Comparison of ENCODE assay signal across 32 cellular contexts in the genomic region with DNA sequence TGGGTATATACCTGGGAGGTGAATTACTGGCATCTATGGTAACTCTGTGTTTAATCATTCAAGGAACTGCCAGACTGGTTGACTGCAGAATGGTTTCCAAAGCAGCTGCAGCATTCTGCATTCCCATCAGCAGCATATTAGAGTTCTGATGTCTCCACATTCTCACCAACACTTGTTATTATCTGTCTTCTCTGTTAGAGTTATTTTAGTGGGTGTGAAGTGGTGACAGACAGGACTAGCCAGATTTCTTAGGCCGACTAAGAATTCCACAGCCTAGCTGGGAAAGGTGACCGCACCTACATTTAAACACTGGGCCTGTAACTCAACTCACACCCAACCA.
"Had no signal": no experiment of that assay in that cellular context is flagged by ENCODE, and none has a peak within 500 bp of the region (broad histone marks: within the 10 kb centered on the region; RNA-seq: fewer than 3 reads in every experiment).

No MANE protein-coding gene starts in this region.

- H3K27ac ChIP-seq: body of pancreas, breast epithelium, PC-9, RWPE1, WERI-Rb-1 had no signal

- DNase-seq: activated CD4-positive, alpha-beta memory T cell treated with anti-CD3 and anti-CD28 coated beads, Interleukin-2, amount 10 ng/mL, durations not matched to agents 7 days and 5 days; activated CD4-positive, alpha-beta T cell treated with anti-CD3 and anti-CD28 coated beads for 1 hour; activated CD4-positive, alpha-beta T cell treated with anti-CD3 and anti-CD28 coated beads for 48 hours; activated CD4-positive, CD25-positive, alpha-beta regulatory T cell; activated CD8-positive, alpha-beta memory T cell treated with anti-CD3 and anti-CD28 coated beads for 24 hours; activated gamma-delta T cell; activated naive CD4-positive, alpha-beta T cell treated with Interleukin-2 at 50 U/mL for 16 hours; activated naive CD8-positive, alpha-beta T cell treated with anti-CD3 and anti-CD28 coated beads, Interleukin-2, amount 10 ng/mL, durations not matched to agents 7 days and 5 days; activated T-cell treated with anti-CD3 and anti-CD28 coated beads, Interleukin-2, amount 50 U/mL, for 24 hours; amygdala; body of pancreas; Kasumi-1; KG1; MG63; NCI-H1048; NCI-H1105 treated with DMSO at 0.1 percent for 48 hours; NCI-H1436; NCI-H1694; NCI-H1930; NCI-H2081 treated with DMSO at 0.1 percent for 48 hours; NCI-H345; NCI-H524 treated with DMSO at 0.1 percent for 48 hours; SIG-M5; SW 1271; T-helper 1 cell; T1000; WERI-Rb-1 had no signal

- H2AFZ ChIP-seq: PC-9 had no signal

- H3K4me3 ChIP-seq: body of pancreas, breast epithelium, MG63, PC-9 had no signal

- H3K27me3 ChIP-seq: body of pancreas, breast epithelium, MG63 had no signal

- FAIRE-seq: astrocyte, RCC 7860 had no signal

- H3K4me2 ChIP-seq: PC-9 had no signal

- H3K9me3 ChIP-seq: body of pancreas, breast epithelium had no signal

- H3K36me3 ChIP-seq: breast epithelium, MG63, WERI-Rb-1 had no signal

- H3K4me1 ChIP-seq: body of pancreas, breast epithelium had no signal
